Comparison of ENCODE assay signal across 17 cellular contexts in the genomic region with DNA sequence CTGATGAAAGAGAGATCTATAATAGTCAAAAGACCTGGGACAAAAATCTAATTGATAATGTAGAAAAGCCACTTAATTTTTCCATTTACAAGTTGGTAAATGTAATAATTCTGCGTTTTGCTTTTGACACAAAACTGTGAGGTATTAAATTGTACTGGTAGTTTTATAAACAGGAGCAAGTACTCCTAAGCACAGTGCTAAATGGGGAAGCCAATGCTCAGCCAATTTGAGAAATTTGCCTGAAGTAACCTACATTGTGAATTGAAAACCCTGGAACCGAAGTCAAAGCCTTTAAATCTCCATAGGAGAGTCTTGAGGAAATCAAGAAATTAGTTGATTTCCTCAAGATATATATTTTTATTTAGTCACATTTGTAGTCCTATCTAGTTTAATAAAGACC.
DNase-seq lines count a peak whose midpoint lies in the region; ATAC-seq, FAIRE-seq and TF ChIP-seq lines count a peak whose summit lies in the region.
"Had no signal": no experiment of that assay in that cellular context is flagged by ENCODE, and none has a peak within 500 bp of the region (broad histone marks: within the 10 kb centered on the region; RNA-seq: fewer than 3 reads in every experiment).

No MANE protein-coding gene starts in this region.

- H3K36me3 ChIP-seq in liver (ENCODE audit: control insufficient read depth in 4 of 4, insufficient read depth in 3 of 4, low read depth in 1 of 4, low read length in 3 of 4) (no peaks in the 10 kb centered on the region), HepG2 (replicated peaks in 1 of 2; ENCODE audit: control insufficient read depth in 1 of 2, insufficient read depth in 2 of 2, low read length in 2 of 2) (no peaks in the 10 kb centered on the region), right lobe of liver (no peaks in the 10 kb centered on the region)

- H3K4me2 ChIP-seq in HepG2 (ENCODE audit: low read depth, low read length) = no peak overlapping the region

- no peaks in the 10 kb centered on the region for H3K27me3 ChIP-seq in liver (ENCODE audit: control insufficient read depth in 4 of 4, insufficient read depth in 4 of 4, low read length in 3 of 4)
- no peaks in the 10 kb centered on the region for H3K27me3 ChIP-seq in HepG2 (ENCODE audit: control insufficient read depth in 1 of 2, insufficient read depth in 2 of 2, low read length in 2 of 2)
- no peaks in the 10 kb centered on the region for H3K27me3 ChIP-seq in right lobe of liver

- FAIRE-seq in HepG2 (lab: Jason Lieb, UNC) = no peak
- FAIRE-seq: GM12892, H1 had no signal

- no peaks in the 10 kb centered on the region for H4K20me1 ChIP-seq in HepG2 (ENCODE audit: insufficient read depth, low read length)

- BruUV-seq in HepG2 (replicated peaks; lab: Mats Ljungman, UMichigan) = no TSS peak

- intact Hi-C loops in HepG2 (cut with micrococcal nuclease; ENCODE audit: unreplicated experiment) = no loop called here
- intact Hi-C loops in right lobe of liver (cut with DNase I) = no loop called here

- no peaks in the 10 kb centered on the region for H3K79me2 ChIP-seq in HepG2 (ENCODE audit: insufficient read depth, low read length)

- H3K4me3 ChIP-seq in liver (ENCODE audit: low read depth in 1 of 3, low read length in 3 of 3) (peak overlapping the region in 2 of 3 donors; percentile 23 to 24), HepG2 (replicated peaks in 1 of 3; ENCODE audit: insufficient read depth in 1 of 3, low read depth in 2 of 3, low read length in 3 of 3) (no peak overlapping the region), right lobe of liver (no peak overlapping the region)
- H3K4me3 ChIP-seq: GM23248 had no signal

- ATAC-seq in HepG2 = no peak
- peak; percentile 24 to 67 (median 36) for ATAC-seq in right lobe of liver
- no peak for ATAC-seq in GM21528 (IDR thresholded peaks at IDR 0.05; ENCODE audit: low FRiP score, unreplicated experiment)

- TF ChIP-seq RAD21 in liver (IDR thresholded peaks at IDR 0.05) = no peak
- TF ChIP-seq RAD21 in HepG2 (CRISPR knock-in tag; IDR thresholded peaks at IDR 0.05) = no peak

- in situ Hi-C loops in HepG2 (cut with HindIII; ENCODE audit: extremely low pct_ligation_motif_present, low pct_unique_long_range_greater_than_20kb) = no loop called here

- WGBS in liver = 69% methylated on average over 2 of the region's 2 CpGs
- WGBS in HepG2 (ENCODE audit: low lambda C conversion rate) = 2% methylated on average over 2 of the region's 2 CpGs
- 36% methylated on average over 2 of the region's 2 CpGs for WGBS in right lobe of liver (ENCODE audit: insufficient coverage, low coverage, low lambda C conversion rate, missing lambda C conversion rate)

- no peak for DNase-seq in HepG2 (ENCODE audit: low spot score)
- no peak for DNase-seq in right lobe of liver
- DNase-seq in SKM-1 treated with dmso at 0.1 percent for 144 hours (lab: John Stamatoyannopoulos, UW; ENCODE audit: unreplicated experiment) = no peak
- DNase-seq: C1 segment of cervical spinal cord; Calu3; CD4-positive, alpha-beta memory T cell; COR-L47; DMS79 treated with DMSO at 0.1 percent for 48 hours; GF-D8; GM23248; H7; HCEC 1CT had no signal

- peak overlapping the region; percentile 16 to 45 for H3K27ac ChIP-seq in liver (ENCODE audit: low read depth in 1 of 2, low read length in 2 of 2)
- H3K27ac ChIP-seq in HepG2 (ENCODE audit: extremely low read length, insufficient read depth, low read length) = no peak overlapping the region
- peak overlapping the region; percentile 91 for H3K27ac ChIP-seq in VCaP
- peak overlapping the region in 2 of 3 donors; percentile 3 to 33 for H3K27ac ChIP-seq in right lobe of liver
- H3K27ac ChIP-seq: GM23248 had no signal

- TF ChIP-seq POLR2A in HepG2 (IDR thresholded peaks at IDR 0.05; ENCODE audit: insufficient read depth in 1 of 2, low read depth in 2 of 2, low read length in 2 of 2) (no peak), right lobe of liver (IDR thresholded peaks at IDR 0.05) (no peak)

- CTCF ChIA-PET in HepG2 (lab: Yijun Ruan, JAX; ENCODE audit: low intra/inter-chr PET ratio, low total read pairs) = no interaction called here

- TF ChIP-seq CTCF in liver (IDR thresholded peaks at IDR 0.05; ENCODE audit: low read depth, low read length, missing input control) = no peak
- TF ChIP-seq CTCF in HepG2 (CRISPR knock-in tag; IDR thresholded peaks at IDR 0.05) = no peak
- TF ChIP-seq CTCF in VCaP (conservative IDR thresholded peaks at IDR 0.05) = no peak
- no peak for TF ChIP-seq CTCF in right lobe of liver (IDR thresholded peaks at IDR 0.05)

- H3K9me3 ChIP-seq in liver (ENCODE audit: control insufficient read depth in 4 of 4, low read length in 3 of 4) (peaks cover 0 to 15% (median 1%) of the 10 kb centered on the region in 4 donors), HepG2 (ENCODE audit: low read length) (peaks cover 53% of the 10 kb centered on the region), right lobe of liver (peaks cover 0 to 18% (median 0%) of the 10 kb centered on the region in 4 donors)

- no peak overlapping the region for H2AFZ ChIP-seq in HepG2 (ENCODE audit: low read length)
- H2AFZ ChIP-seq: GM23248 had no signal

- H3K9ac ChIP-seq in liver (ENCODE audit: low read depth in 1 of 2, low read length in 2 of 2) = no peak overlapping the region
- no peak overlapping the region for H3K9ac ChIP-seq in HepG2 (ENCODE audit: insufficient read depth, low read depth, low read length)
- H3K9ac ChIP-seq: GM23248 had no signal

- POLR2A ChIA-PET in HepG2 (lab: Yijun Ruan, JAX) = no interaction called here

- peaks cover 0 to 30% (median 12%) of the 10 kb centered on the region in 4 donors for H3K4me1 ChIP-seq in liver (ENCODE audit: control insufficient read depth in 4 of 4, insufficient read depth in 4 of 4, low read length in 3 of 4)
- no peaks in the 10 kb centered on the region for H3K4me1 ChIP-seq in HepG2 (ENCODE audit: insufficient read depth, low read length)
- H3K4me1 ChIP-seq in right lobe of liver = peaks cover 0 to 17% (median 3%) of the 10 kb centered on the region in 4 donors

- TF ChIP-seq EP300 in HepG2 (IDR thresholded peaks at IDR 0.05; ENCODE audit: low read depth in 2 of 2, low read length in 2 of 2) = no peak
- TF ChIP-seq EP300 in HepG2 (CRISPR knock-in tag; IDR thresholded peaks at IDR 0.05; ENCODE audit: borderline replicate concordance) = no peak

TF ChIP-seq in liver, 16 proteins besides CTCF, POLR2A, EP300 and RAD21 (continues in another document):
- TF ChIP-seq NR2F2 (IDR thresholded peaks at IDR 0.05) = no peak
- TF ChIP-seq TAF1 (conservative IDR thresholded peaks at IDR 0.05) = no peak
- TF ChIP-seq, protein P1, sequence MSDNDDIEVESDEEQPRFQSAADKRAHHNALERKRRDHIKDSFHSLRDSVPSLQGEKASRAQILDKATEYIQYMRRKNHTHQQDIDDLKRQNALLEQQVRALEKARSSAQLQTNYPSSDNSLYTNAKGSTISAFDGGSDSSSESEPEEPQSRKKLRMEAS (IDR thresholded peaks at IDR 0.05) = no peak

TF ChIP-seq in HepG2, 621 proteins besides CTCF, POLR2A, EP300 and RAD21:
- TF ChIP-seq MEF2D (CRISPR knock-in tag; IDR thresholded peaks at IDR 0.05) = no peak
- TF ChIP-seq HOXA3 (CRISPR knock-in tag; IDR thresholded peaks at IDR 0.05) = no peak
- TF ChIP-seq ZNF678 (CRISPR knock-in tag; IDR thresholded peaks at IDR 0.05) = no peak
- no peak for TF ChIP-seq ZNF34 (CRISPR knock-in tag; IDR thresholded peaks at IDR 0.05; ENCODE audit: borderline replicate concordance)

Comparison
In these comparisons a context has a peak if more than half of its experiments do, and no peak if none do; other contexts are left out.
1. H3K4me3 ChIP-seq: peak in liver (2 of 3); none in HepG2 (0 of 3) and right lobe of liver (0 of 3).
2. ATAC-seq: peak in right lobe of liver (4 of 4); none in HepG2 (single experiment) and GM21528 (single experiment).